Comparison of ENCODE assay signal across 8 cellular contexts in the genomic region with DNA sequence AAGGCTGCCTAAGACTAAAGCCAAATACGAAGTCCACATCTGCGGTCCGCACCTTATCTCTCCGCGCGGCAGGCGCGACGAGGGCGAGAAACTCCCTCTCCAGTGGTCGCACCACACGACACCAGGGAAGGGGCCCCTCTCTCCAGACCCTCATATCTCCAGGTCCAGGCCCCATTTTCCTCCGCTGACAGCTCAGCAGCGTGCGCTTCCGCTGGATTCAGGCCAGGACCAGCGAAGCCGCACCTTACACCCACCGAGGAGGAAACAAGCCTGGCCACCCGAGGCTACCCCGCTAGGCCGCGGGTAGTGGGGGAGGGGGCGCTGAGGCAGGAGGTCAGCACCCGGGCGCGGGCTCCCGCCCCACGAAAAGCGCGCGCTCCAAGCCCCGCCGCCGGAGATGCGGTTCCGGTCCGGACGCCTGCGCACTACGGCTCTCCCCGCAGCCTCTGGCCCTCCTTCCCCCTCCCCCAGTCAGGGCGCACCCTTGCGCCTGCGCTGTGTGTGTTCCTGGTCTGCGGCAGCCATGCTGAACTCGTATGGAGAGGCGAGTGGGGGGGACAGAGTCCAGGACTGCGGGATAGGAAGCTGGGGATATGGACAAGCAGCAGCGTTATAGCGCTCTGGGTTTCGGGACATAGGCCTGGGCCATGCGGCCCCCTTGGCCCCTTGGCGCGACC. TPM values are rescaled to one million over a fixed set of nuclear protein-coding genes. Genes with fewer than 3 reads are reported as not detected.
DNase-seq lines count a peak whose midpoint lies in the region; FAIRE-seq and TF ChIP-seq lines count a peak whose summit lies in the region.

TSS of gene BRD2 (plus strand) at position 502 of the 677 bp plus-strand sequence. CDS start 4,305 bp downstream, outside the sequence.

- H3K79me2 ChIP-seq in MM.1S (ENCODE audit: low read length): peaks cover 47% of the 10 kb centered on the region

- peak; percentile 92 for DNase-seq in DMS153 treated with DMSO at 0.1 percent for 48 hours (lab: John Stamatoyannopoulos, UW; ENCODE audit: unreplicated experiment)
- DNase-seq in H54 (ENCODE audit: insufficient read length, low spot score): peak; percentile 75
- DNase-seq in MM.1S: peak; percentile 96
- DNase-seq in SIG-M5 treated with dmso at 0.1 percent for 504 hours (lab: John Stamatoyannopoulos, UW; ENCODE audit: unreplicated experiment): peak; percentile 90
- peak; percentile 95 for DNase-seq in activated gamma-delta T cell treated with Interleukin-2 at 50 U/mL for 16 hours
- peak; percentile 97 for DNase-seq in fibroblast of villous mesenchyme (ENCODE audit: low read depth)
- peak; percentile 92 for DNase-seq in neural crest cell (ENCODE audit: low read depth, low spot score)
- peak; percentile 96 for DNase-seq in stomach

- H3K4me1 ChIP-seq in MM.1S (ENCODE audit: low read length) (peaks cover 11% of the 10 kb centered on the region), stomach (peaks cover 19 to 36% (median 19%) of the 10 kb centered on the region in 4 donors)

- H3K9me3 ChIP-seq in MM.1S (replicated peaks; ENCODE audit: insufficient read depth, low read length) (no peaks in the 10 kb centered on the region), stomach (no peaks in the 10 kb centered on the region)

- H3K27me3 ChIP-seq in MM.1S (replicated peaks; ENCODE audit: insufficient read depth, low read length) (no peaks in the 10 kb centered on the region), stomach (no peaks in the 10 kb centered on the region)

- peaks cover 32% of the 10 kb centered on the region for H3K27me3 Mint-ChIP-seq in neural crest cell (ENCODE audit: low read depth)

- peaks cover 18% of the 10 kb centered on the region for H3K36me3 Mint-ChIP-seq in neural crest cell (ENCODE audit: low read depth)

- H3K9ac ChIP-seq in MM.1S (ENCODE audit: low read length): peak within 1 kb of the TSS; percentile 97

- peak within 1 kb of the TSS; percentile 82 for H2AFZ ChIP-seq in MM.1S (ENCODE audit: low read length)

- no peaks in the 10 kb centered on the region for H3K9me3 Mint-ChIP-seq in neural crest cell

- H3K4me1 Mint-ChIP-seq in neural crest cell: peaks cover 25% of the 10 kb centered on the region

- 0 to 1% (median 0%) methylated on average over 14 to 55 of the region's 55 CpGs for WGBS in stomach, 5 donors

- H3K4me3 Mint-ChIP-seq in neural crest cell: peak within 1 kb of the TSS; percentile 99

- H3F3A ChIP-seq in MM.1S (ENCODE audit: insufficient read depth, low read length): peaks cover 51% of the 10 kb centered on the region

- FAIRE-seq in H54 (lab: Jason Lieb, UNC): no peak

- TF ChIP-seq POLR2A in H54 (IDR thresholded peaks at IDR 0.05; ENCODE audit: low read depth, low read length) (no peak; the same call in 1 of the 2 replicates), stomach (IDR thresholded peaks at IDR 0.05) (peak in 2 of 4 donors; percentile 77 to 78)

- TF ChIP-seq CTCF in MM.1S (IDR thresholded peaks at IDR 0.05; ENCODE audit: low read length) (no peak), fibroblast of villous mesenchyme (IDR thresholded peaks at IDR 0.05; ENCODE audit: insufficient read depth, low read depth, low read length) (no peak), neural crest cell (conservative IDR thresholded peaks at IDR 0.05) (no peak), stomach (IDR thresholded peaks at IDR 0.05) (no peak)

- H3K4me3 ChIP-seq in MM.1S (ENCODE audit: low read length): peak within 1 kb of the TSS; percentile 79
- H3K4me3 ChIP-seq in fibroblast of villous mesenchyme (ENCODE audit: low read depth, low read length): peak within 1 kb of the TSS; percentile 91
- H3K4me3 ChIP-seq in stomach: peak within 1 kb of the TSS; percentile 73 to 99 (median 88)

- H3K36me3 ChIP-seq in MM.1S (replicated peaks; ENCODE audit: insufficient read depth, low read length): peaks cover 11% of the 10 kb centered on the region
- H3K36me3 ChIP-seq in stomach: peaks cover 11% of the 10 kb centered on the region in 4 donors

- H3K27ac Mint-ChIP-seq in neural crest cell (ENCODE audit: unreplicated experiment): peak within 1 kb of the TSS; percentile 100

- H3K9me2 ChIP-seq in MM.1S (replicated peaks; ENCODE audit: insufficient read depth, low read length): no peaks in the 10 kb centered on the region

- intact Hi-C loops in stomach (cut with DNase I; ENCODE audit: low total_unique reads): no loop called here

- no peak for TF ChIP-seq EP300 in stomach (IDR thresholded peaks at IDR 0.05)

- H3K27ac ChIP-seq in MM.1S (ENCODE audit: low read length) (peak within 1 kb of the TSS; percentile 100), stomach (peak within 1 kb of the TSS; percentile 93 to 100 (median 99))

- H4K20me1 ChIP-seq in MM.1S (ENCODE audit: insufficient read depth, low read length): peaks cover 11% of the 10 kb centered on the region

- peak within 1 kb of the TSS; percentile 95 for H3K4me2 ChIP-seq in MM.1S (ENCODE audit: low read depth, low read length)

RNA-seq across cellular contexts. Expression of gene BRD2, which starts in this region (rescaled TPM):
- total RNA-seq in fibroblast of villous mesenchyme: 126 and 146 TPM in 2 replicates
- 312 and 329 TPM in 2 replicates for total RNA-seq in neural crest cell
- 100 to 1,000 TPM; 111 to 538 (median 190) TPM for total RNA-seq in stomach
- 10 to 100 TPM; 70.7 to 78.7 (median 74.4) TPM for polyA plus RNA-seq in stomach

Comparison
In these comparisons a context has a peak if more than half of its experiments do, and no peak if none do; other contexts are left out.
1. Peak in every context shown above with its lines: DNase-seq, H3K4me3 ChIP-seq and H3K27ac ChIP-seq.